35 cellular contexts compared by ENCODE assay signal in genomic region chr1:10438677-10439163, GRCh38. TPM values are rescaled to one million over a fixed set of nuclear protein-coding genes. Genes with fewer than 3 reads are reported as not detected.
DNase-seq lines count a peak whose midpoint lies in the region; ATAC-seq, FAIRE-seq and TF ChIP-seq lines count a peak whose summit lies in the region.
"Had no signal": no experiment of that assay in that cellular context is flagged by ENCODE, and none has a peak within 500 bp of the region (broad histone marks: within the 10 kb centered on the region; RNA-seq: fewer than 3 reads in every experiment).

No MANE protein-coding gene starts in this region.

- no peaks in the 10 kb centered on the region for H3K79me2 ChIP-seq in HepG2 (ENCODE audit: insufficient read depth, low read length)
- H3K79me2 ChIP-seq: parathyroid adenoma had no signal

- CTCF ChIA-PET in HepG2 (lab: Yijun Ruan, JAX; ENCODE audit: low intra/inter-chr PET ratio, low total read pairs): no interaction called here

- 0 out of 2 replicates have a peak overlapping the region, but pooled peaks have one; percentile 4 for H3K9ac ChIP-seq in HepG2 (ENCODE audit: insufficient read depth, low read depth, low read length)
- H3K9ac ChIP-seq: neural progenitor cell, parathyroid adenoma, SK-N-SH had no signal

- no TSS peak for BruUV-seq in HepG2 (replicated peaks; lab: Mats Ljungman, UMichigan)

- H3K27me3 ChIP-seq in SJSA1 (replicated peaks) (no peaks in the 10 kb centered on the region), HepG2 (ENCODE audit: control insufficient read depth in 1 of 2, insufficient read depth in 2 of 2, low read length in 2 of 2) (no peaks in the 10 kb centered on the region), sigmoid colon (no peaks in the 10 kb centered on the region)
- H3K27me3 ChIP-seq: ascending aorta, cardiac muscle cell, colonic mucosa, neural progenitor cell, testis, uterus had no signal

- no peak for TF ChIP-seq CTCF in HepG2 (CRISPR knock-in tag; IDR thresholded peaks at IDR 0.05)
- no peak for TF ChIP-seq CTCF in sigmoid colon (IDR thresholded peaks at IDR 0.05)

- in situ Hi-C loops in HepG2 (cut with HindIII; ENCODE audit: extremely low pct_ligation_motif_present, low pct_unique_long_range_greater_than_20kb): no loop called here

- intact Hi-C loops in HepG2 (cut with micrococcal nuclease; ENCODE audit: unreplicated experiment): no loop called here
- intact Hi-C loops in sigmoid colon (cut with DNase I): no loop called here

- no peaks in the 10 kb centered on the region for H4K20me1 ChIP-seq in HepG2 (ENCODE audit: insufficient read depth, low read length)

- FAIRE-seq in HepG2 (lab: Jason Lieb, UNC): peak; percentile 62
- FAIRE-seq: H1 had no signal

- peaks cover 15% of the 10 kb centered on the region for H3K4me1 ChIP-seq in SJSA1 (replicated peaks)
- H3K4me1 ChIP-seq in HepG2 (ENCODE audit: insufficient read depth, low read length): peaks cover 39% of the 10 kb centered on the region
- no peaks in the 10 kb centered on the region for H3K4me1 ChIP-seq in sigmoid colon
- H3K4me1 ChIP-seq: ascending aorta, colonic mucosa, neural progenitor cell, parathyroid adenoma, uterus had no signal

- POLR2A ChIA-PET in HepG2 (lab: Yijun Ruan, JAX): no interaction called here

- H3K4me3 ChIP-seq in SJSA1: no peak overlapping the region
- H3K4me3 ChIP-seq in HepG2 (replicated peaks in 1 of 3; ENCODE audit: insufficient read depth in 1 of 3, low read depth in 2 of 3, low read length in 3 of 3): no peak overlapping the region
- no peak overlapping the region for H3K4me3 ChIP-seq in sigmoid colon
- H3K4me3 ChIP-seq: ascending aorta, cardiac muscle cell, colonic mucosa, neural progenitor cell, smooth muscle cell, testis, uterus had no signal

- H3K27ac ChIP-seq in SJSA1: no peak overlapping the region
- peak overlapping the region; percentile 28 for H3K27ac ChIP-seq in HepG2 (ENCODE audit: extremely low read length, insufficient read depth, low read length)
- H3K27ac ChIP-seq in sigmoid colon: no peak overlapping the region
- H3K27ac ChIP-seq: ascending aorta, cardiac muscle cell, colonic mucosa, neural progenitor cell, parathyroid adenoma, RWPE1, uterus had no signal

- peak; percentile 85 for ATAC-seq in HepG2
- no peak for ATAC-seq in SK-N-SH treated with all-trans-retinoic acid at 6 μM for 48 hours
- ATAC-seq: activated CD4-positive, CD25-positive, alpha-beta regulatory T cell treated with anti-CD3 and anti-CD28 coated beads, Interleukin-2, amount 50 U/mL, for 24 hours; activated CD8-positive, alpha-beta memory T cell treated with anti-CD3 and anti-CD28 coated beads, Interleukin-2, amount 10 ng/mL, durations not matched to agents 7 days and 5 days; activated T-cell treated with anti-CD3 and anti-CD28 coated beads, Interleukin-2, amount 50 U/mL, for 4 hours; CD8-positive, alpha-beta T cell; T-helper 17 cell had no signal

- no peak for TF ChIP-seq POLR2A in HepG2 (IDR thresholded peaks at IDR 0.05; ENCODE audit: insufficient read depth in 1 of 2, low read depth in 2 of 2, low read length in 2 of 2)
- TF ChIP-seq POLR2A in sigmoid colon (IDR thresholded peaks at IDR 0.05): no peak

- DNase-seq in NCI-H1436 (lab: John Stamatoyannopoulos, UW) (peak; percentile 14), NCI-H1436 treated with DMSO at 0.1 percent for 48 hours (lab: John Stamatoyannopoulos, UW) (no peak), HT-29 (ENCODE audit: low spot score) (peak; percentile 4), SJSA1 (ENCODE audit: low read depth in 1 of 2, low spot score in 2 of 2) (peak; percentile 57 to 61), HepG2 (ENCODE audit: low spot score) (peak; percentile 42), sigmoid colon (no peak), NCI-H748 (lab: John Stamatoyannopoulos, UW; ENCODE audit: unreplicated experiment) (no peak)
- DNase-seq: 8988T; activated CD4-positive, alpha-beta T cell treated with anti-CD3 and anti-CD28 coated beads, Interleukin-2, amount 50 U/mL, for 4 hours; activated CD8-positive, alpha-beta memory T cell treated with anti-CD3 and anti-CD28 coated beads, Interleukin-2, amount 10 ng/mL, durations not matched to agents 7 days and 5 days; activated gamma-delta T cell treated with Interleukin-2 at 50 U/mL for 16 hours; activated naive CD8-positive, alpha-beta T cell treated with anti-CD3 and anti-CD28 coated beads, Interleukin-2, amount 10 ng/mL, durations not matched to agents 7 days and 5 days; activated T-cell treated with anti-CD3 and anti-CD28 coated beads, Interleukin-2, amount 50 U/mL, for 4 hours; CD8-positive, alpha-beta T cell; colonic mucosa; effector CD4-positive, alpha-beta T cell; EL; hypothalamus; mesendoderm; NCI-H187; retina; SK-N-SH; stimulated activated naive CD4-positive, alpha-beta T cell treated with Interleukin-2 at 50 U/mL for 16 hours; T-helper 17 cell; testis; uterus had no signal

- H3K36me3 ChIP-seq in SJSA1 (0 out of 2 replicates have a peak, but pooled peaks cover 3% of the 10 kb centered on the region), HepG2 (replicated peaks in 1 of 2; ENCODE audit: control insufficient read depth in 1 of 2, insufficient read depth in 2 of 2, low read length in 2 of 2) (peaks cover 0 to 3% of the 10 kb centered on the region in 2 experiments; a peak in 1 of 5 replicates), sigmoid colon (peaks cover 0 to 6% (median 0%) of the 10 kb centered on the region in 4 donors)
- H3K36me3 ChIP-seq: ascending aorta, cardiac muscle cell, colonic mucosa, neural progenitor cell, uterus had no signal

- 36% methylated on average over 7 of the region's 7 CpGs for WGBS in HepG2 (ENCODE audit: low lambda C conversion rate)
- 45 to 62% methylated on average over 7 of the region's 7 CpGs for WGBS in sigmoid colon, 2 donors

- TF ChIP-seq EP300 in HepG2 (IDR thresholded peaks at IDR 0.05; ENCODE audit: low read depth in 2 of 2, low read length in 2 of 2): no peak
- TF ChIP-seq EP300 in HepG2 (CRISPR knock-in tag; IDR thresholded peaks at IDR 0.05; ENCODE audit: borderline replicate concordance): no peak
- no peak for TF ChIP-seq EP300 in sigmoid colon (IDR thresholded peaks at IDR 0.05)

- no peak for TF ChIP-seq RAD21 in HepG2 (CRISPR knock-in tag; IDR thresholded peaks at IDR 0.05)

- H2AFZ ChIP-seq in HepG2 (ENCODE audit: low read length): no peak overlapping the region
- H2AFZ ChIP-seq: neural progenitor cell, parathyroid adenoma had no signal

- H3K4me2 ChIP-seq in HepG2 (ENCODE audit: low read depth, low read length): peak overlapping the region; percentile 29
- H3K4me2 ChIP-seq: neural progenitor cell, SK-N-SH, smooth muscle cell had no signal

- H3K9me3 ChIP-seq in SJSA1 (replicated peaks) (no peaks in the 10 kb centered on the region), HepG2 (ENCODE audit: low read length) (no peaks in the 10 kb centered on the region), sigmoid colon (no peaks in the 10 kb centered on the region)
- H3K9me3 ChIP-seq: ascending aorta, colonic mucosa, SK-N-SH, testis, uterus had no signal

RNA-seq across cellular contexts. Expression of gene CENPS, which starts 8.5 kb away (rescaled TPM):
- total RNA-seq in HT-29 (2014; rRNA removed; shearing (Covaris generic)): 10.0 and 11.1 TPM in 2 replicates
- 4.9 and 14.6 TPM in 2 replicates for total RNA-seq in SJSA1 (2014; rRNA removed; shearing (Covaris generic))
- total RNA-seq in HepG2 (2016; rRNA removed; fragmentation: Illumina TruSeq; extraction: Trizol) (22.0 and 24.9 TPM in 2 replicates), sigmoid colon (10 to 100 TPM in 2 of 4 donors, 1 to 10 TPM in 2; 2.8 to 15.0 (median 10.7) TPM)
- 32.3 and 41.2 TPM in 2 replicates for total RNA-seq in HepG2 (2016; cell fraction: cytosol; rRNA removed; fragmentation: Illumina TruSeq; extraction: Trizol; ENCODE audit: low read depth)
- total RNA-seq in HepG2 (2016; cell fraction: insoluble cytoplasmic fraction; rRNA removed; fragmentation: Illumina TruSeq; extraction: Trizol): 18.1 and 23.2 TPM in 2 replicates
- total RNA-seq in HepG2 (2016; cell fraction: membrane; rRNA removed; fragmentation: Illumina TruSeq; extraction: Trizol): 41.4 and 43.7 TPM in 2 replicates
- 8.1 and 10.8 TPM in 2 replicates for total RNA-seq in HepG2 (2016; cell fraction: nucleus; rRNA removed; fragmentation: Illumina TruSeq; extraction: Trizol)
- polyA plus RNA-seq in HepG2 (2011; rRNA removed) (2.9 and 3.3 TPM in 2 replicates), sigmoid colon (10 to 100 TPM; 16.8 to 22.2 (median 20.1) TPM)
- polyA plus RNA-seq in HepG2 (2011; cell fraction: cytosol; rRNA removed): 3.8 and 4.5 TPM in 2 replicates
- polyA plus RNA-seq in HepG2 (2011; cell fraction: nucleus; rRNA removed): 2.8 and 3.7 TPM in 2 replicates
- 5.0 and 10.5 TPM in 2 replicates for polyA plus RNA-seq in HepG2 (2012)
- polyA plus RNA-seq in HepG2 (2016; cell fraction: cytosol; fragmentation: Illumina TruSeq; extraction: Trizol; ENCODE audit: low read depth): 49.6 and 69.4 TPM in 2 replicates
- polyA plus RNA-seq in HepG2 (2016; cell fraction: insoluble cytoplasmic fraction; fragmentation: Illumina TruSeq; extraction: Trizol; ENCODE audit: low read depth): 33.2 and 38.1 TPM in 2 replicates
- 55.5 and 60.0 TPM in 2 replicates for polyA plus RNA-seq in HepG2 (2016; cell fraction: membrane; fragmentation: Illumina TruSeq; extraction: Trizol; ENCODE audit: low read depth)
- 17.3 and 17.4 TPM in 2 replicates for polyA plus RNA-seq in HepG2 (2016; cell fraction: nucleus; fragmentation: Illumina TruSeq; extraction: Trizol; ENCODE audit: insufficient read depth, low read depth)
- 5.9 and 8.9 TPM in 2 replicates for polyA minus RNA-seq in HepG2 (2011; rRNA and poly(A)+ RNA removed; ENCODE audit: low replicate concordance)
- 1.5 and 2.0 TPM in 2 replicates for polyA minus RNA-seq in HepG2 (2011; cell fraction: cytosol; rRNA and poly(A)+ RNA removed)
- polyA minus RNA-seq in HepG2 (2011; cell fraction: nucleus; rRNA and poly(A)+ RNA removed): 1.0 and 3.9 TPM in 2 replicates
- total RNA-seq: ascending aorta had no signal

RNA-seq across cellular contexts. Expression of gene CORT, which starts 11.1 kb away (rescaled TPM):
- 0.23 TPM in 1 of 2 replicates, not detected in the other for total RNA-seq in HT-29 (2014; rRNA removed; shearing (Covaris generic))
- 1.7 TPM in 1 of 2 replicates, not detected in the other for total RNA-seq in SJSA1 (2014; rRNA removed; shearing (Covaris generic))
- total RNA-seq in HepG2 (2016; rRNA removed; fragmentation: Illumina TruSeq; extraction: Trizol) (0.62 TPM in 1 of 2 replicates, not detected in the other), sigmoid colon (1 to 10 TPM in 2 of 4 donors, under 1 TPM in 1, not detected in 1; 0.71 to 1.4 (median 1.1) TPM)
- not detected in 2 replicates for total RNA-seq in HepG2 (2016; cell fraction: cytosol; rRNA removed; fragmentation: Illumina TruSeq; extraction: Trizol; ENCODE audit: low read depth)
- 0.61 TPM in 1 of 2 replicates, not detected in the other for total RNA-seq in HepG2 (2016; cell fraction: insoluble cytoplasmic fraction; rRNA removed; fragmentation: Illumina TruSeq; extraction: Trizol)
- total RNA-seq in HepG2 (2016; cell fraction: membrane; rRNA removed; fragmentation: Illumina TruSeq; extraction: Trizol): 0.15 and 0.21 TPM in 2 replicates
- 0.78 and 1.1 TPM in 2 replicates for total RNA-seq in HepG2 (2016; cell fraction: nucleus; rRNA removed; fragmentation: Illumina TruSeq; extraction: Trizol)
- polyA plus RNA-seq in HepG2 (2011; rRNA removed) (0.08 and 0.11 TPM in 2 replicates), sigmoid colon (1 to 10 TPM in 1 of 3 donors, under 1 TPM in 2; 0.42 to 1.2 (median 0.69) TPM)
- polyA plus RNA-seq in HepG2 (2011; cell fraction: cytosol; rRNA removed): 0.08 and 0.09 TPM in 2 replicates
- 0.24 and 0.29 TPM in 2 replicates for polyA plus RNA-seq in HepG2 (2011; cell fraction: nucleus; rRNA removed)
- 0.31 and 0.40 TPM in 2 replicates for polyA plus RNA-seq in HepG2 (2012)
- polyA plus RNA-seq in HepG2 (2016; cell fraction: cytosol; fragmentation: Illumina TruSeq; extraction: Trizol; ENCODE audit: low read depth): 0.11 and 0.46 TPM in 2 replicates
- 0.50 TPM in 1 of 2 replicates, not detected in the other for polyA plus RNA-seq in HepG2 (2016; cell fraction: insoluble cytoplasmic fraction; fragmentation: Illumina TruSeq; extraction: Trizol; ENCODE audit: low read depth)
- 0.21 and 0.36 TPM in 2 replicates for polyA plus RNA-seq in HepG2 (2016; cell fraction: membrane; fragmentation: Illumina TruSeq; extraction: Trizol; ENCODE audit: low read depth)
- 0.81 and 1.9 TPM in 2 replicates for polyA plus RNA-seq in HepG2 (2016; cell fraction: nucleus; fragmentation: Illumina TruSeq; extraction: Trizol; ENCODE audit: insufficient read depth, low read depth)
- not detected in 2 replicates for polyA minus RNA-seq in HepG2 (2011; rRNA and poly(A)+ RNA removed; ENCODE audit: low replicate concordance)
- polyA minus RNA-seq in HepG2 (2011; cell fraction: cytosol; rRNA and poly(A)+ RNA removed): not detected in 2 replicates
- polyA minus RNA-seq in HepG2 (2011; cell fraction: nucleus; rRNA and poly(A)+ RNA removed): 0.39 TPM in 1 of 2 replicates, not detected in the other
- total RNA-seq: ascending aorta, smooth muscle cell had no signal
- polyA plus RNA-seq: smooth muscle cell had no signal

RNA-seq across cellular contexts. Expression of gene DFFA, which starts 33.6 kb away (rescaled TPM):
- total RNA-seq in HT-29 (2014; rRNA removed; shearing (Covaris generic)): 41.2 and 43.2 TPM in 2 replicates
- 40.6 and 45.7 TPM in 2 replicates for total RNA-seq in SJSA1 (2014; rRNA removed; shearing (Covaris generic))
- total RNA-seq in HepG2 (2016; rRNA removed; fragmentation: Illumina TruSeq; extraction: Trizol): 33.9 and 44.6 TPM in 2 replicates
- total RNA-seq in HepG2 (2016; cell fraction: cytosol; rRNA removed; fragmentation: Illumina TruSeq; extraction: Trizol; ENCODE audit: low read depth): 8.8 and 9.5 TPM in 2 replicates
- total RNA-seq in HepG2 (2016; cell fraction: insoluble cytoplasmic fraction; rRNA removed; fragmentation: Illumina TruSeq; extraction: Trizol): 34.8 and 45.3 TPM in 2 replicates
- total RNA-seq in HepG2 (2016; cell fraction: membrane; rRNA removed; fragmentation: Illumina TruSeq; extraction: Trizol): 18.7 and 19.6 TPM in 2 replicates
- 14.0 and 17.3 TPM in 2 replicates for total RNA-seq in HepG2 (2016; cell fraction: nucleus; rRNA removed; fragmentation: Illumina TruSeq; extraction: Trizol)
- polyA plus RNA-seq in HepG2 (2011; rRNA removed): 16.5 and 16.6 TPM in 2 replicates
- 12.9 and 13.7 TPM in 2 replicates for polyA plus RNA-seq in HepG2 (2011; cell fraction: cytosol; rRNA removed)
- 5.9 and 7.7 TPM in 2 replicates for polyA plus RNA-seq in HepG2 (2011; cell fraction: nucleus; rRNA removed)
- 10.7 and 12.2 TPM in 2 replicates for polyA plus RNA-seq in HepG2 (2012)
- 6.5 and 6.7 TPM in 2 replicates for polyA plus RNA-seq in HepG2 (2016; cell fraction: cytosol; fragmentation: Illumina TruSeq; extraction: Trizol; ENCODE audit: low read depth)
- 32.4 and 33.3 TPM in 2 replicates for polyA plus RNA-seq in HepG2 (2016; cell fraction: insoluble cytoplasmic fraction; fragmentation: Illumina TruSeq; extraction: Trizol; ENCODE audit: low read depth)
- polyA plus RNA-seq in HepG2 (2016; cell fraction: membrane; fragmentation: Illumina TruSeq; extraction: Trizol; ENCODE audit: low read depth): 10.4 and 10.6 TPM in 2 replicates
- 20.0 and 20.1 TPM in 2 replicates for polyA plus RNA-seq in HepG2 (2016; cell fraction: nucleus; fragmentation: Illumina TruSeq; extraction: Trizol; ENCODE audit: insufficient read depth, low read depth)
- polyA minus RNA-seq in HepG2 (2011; rRNA and poly(A)+ RNA removed; ENCODE audit: low replicate concordance): 36.7 and 57.5 TPM in 2 replicates
- 10.2 and 11.0 TPM in 2 replicates for polyA minus RNA-seq in HepG2 (2011; cell fraction: cytosol; rRNA and poly(A)+ RNA removed)
- polyA minus RNA-seq in HepG2 (2011; cell fraction: nucleus; rRNA and poly(A)+ RNA removed): 11.3 and 12.9 TPM in 2 replicates
- 10 to 100 TPM; 16.4 to 22.4 (median 20.3) TPM for total RNA-seq in sigmoid colon
- polyA plus RNA-seq in sigmoid colon: 10 to 100 TPM in 2 of 3 donors, 1 to 10 TPM in 1; 9.6 to 24.6 (median 12.9) TPM

RNA-seq across cellular contexts. Expression of gene PEX14, which starts 36.0 kb away (rescaled TPM):
- total RNA-seq in HT-29 (2014; rRNA removed; shearing (Covaris generic)): 22.2 and 26.6 TPM in 2 replicates
- 13.8 and 14.0 TPM in 2 replicates for total RNA-seq in SJSA1 (2014; rRNA removed; shearing (Covaris generic))
- total RNA-seq in HepG2 (2016; rRNA removed; fragmentation: Illumina TruSeq; extraction: Trizol) (5.9 and 9.9 TPM in 2 replicates), sigmoid colon (10 to 100 TPM; 11.2 to 19.1 (median 16.1) TPM)
- 5.4 and 5.5 TPM in 2 replicates for total RNA-seq in HepG2 (2016; cell fraction: cytosol; rRNA removed; fragmentation: Illumina TruSeq; extraction: Trizol; ENCODE audit: low read depth)
- total RNA-seq in HepG2 (2016; cell fraction: insoluble cytoplasmic fraction; rRNA removed; fragmentation: Illumina TruSeq; extraction: Trizol): 6.0 and 11.1 TPM in 2 replicates
- 6.6 and 8.1 TPM in 2 replicates for total RNA-seq in HepG2 (2016; cell fraction: membrane; rRNA removed; fragmentation: Illumina TruSeq; extraction: Trizol)
- 11.8 and 16.0 TPM in 2 replicates for total RNA-seq in HepG2 (2016; cell fraction: nucleus; rRNA removed; fragmentation: Illumina TruSeq; extraction: Trizol)
- polyA plus RNA-seq in HepG2 (2011; rRNA removed) (6.3 and 6.5 TPM in 2 replicates), sigmoid colon (10 to 100 TPM in 2 of 3 donors, 1 to 10 TPM in 1; 8.3 to 23.3 (median 10.8) TPM)
- 5.8 and 7.7 TPM in 2 replicates for polyA plus RNA-seq in HepG2 (2011; cell fraction: cytosol; rRNA removed)
- polyA plus RNA-seq in HepG2 (2011; cell fraction: nucleus; rRNA removed): 22.7 and 25.4 TPM in 2 replicates
- 10.8 and 15.1 TPM in 2 replicates for polyA plus RNA-seq in HepG2 (2012)
- polyA plus RNA-seq in HepG2 (2016; cell fraction: cytosol; fragmentation: Illumina TruSeq; extraction: Trizol; ENCODE audit: low read depth): 3.9 and 4.0 TPM in 2 replicates
- polyA plus RNA-seq in HepG2 (2016; cell fraction: insoluble cytoplasmic fraction; fragmentation: Illumina TruSeq; extraction: Trizol; ENCODE audit: low read depth): 8.3 and 10.4 TPM in 2 replicates
- 5.7 and 6.2 TPM in 2 replicates for polyA plus RNA-seq in HepG2 (2016; cell fraction: membrane; fragmentation: Illumina TruSeq; extraction: Trizol; ENCODE audit: low read depth)
- 25.5 and 27.0 TPM in 2 replicates for polyA plus RNA-seq in HepG2 (2016; cell fraction: nucleus; fragmentation: Illumina TruSeq; extraction: Trizol; ENCODE audit: insufficient read depth, low read depth)
- polyA minus RNA-seq in HepG2 (2011; rRNA and poly(A)+ RNA removed; ENCODE audit: low replicate concordance): 7.0 and 10.1 TPM in 2 replicates
- 5.2 and 5.5 TPM in 2 replicates for polyA minus RNA-seq in HepG2 (2011; cell fraction: cytosol; rRNA and poly(A)+ RNA removed)
- polyA minus RNA-seq in HepG2 (2011; cell fraction: nucleus; rRNA and poly(A)+ RNA removed): 15.8 and 20.3 TPM in 2 replicates

RNA-seq across cellular contexts. Expression of gene PGD, which starts 39.9 kb away (rescaled TPM):
- total RNA-seq in HT-29 (2014; rRNA removed; shearing (Covaris generic)): 95.6 and 97.1 TPM in 2 replicates
- 44.6 and 55.6 TPM in 2 replicates for total RNA-seq in SJSA1 (2014; rRNA removed; shearing (Covaris generic))
- total RNA-seq in HepG2 (2016; rRNA removed; fragmentation: Illumina TruSeq; extraction: Trizol) (210 and 242 TPM in 2 replicates), sigmoid colon (10 to 100 TPM; 30.6 to 44.2 (median 36.9) TPM)
- 63.5 and 72.1 TPM in 2 replicates for total RNA-seq in HepG2 (2016; cell fraction: cytosol; rRNA removed; fragmentation: Illumina TruSeq; extraction: Trizol; ENCODE audit: low read depth)
- 212 TPM in 2 replicates for total RNA-seq in HepG2 (2016; cell fraction: insoluble cytoplasmic fraction; rRNA removed; fragmentation: Illumina TruSeq; extraction: Trizol)
- 131 and 149 TPM in 2 replicates for total RNA-seq in HepG2 (2016; cell fraction: membrane; rRNA removed; fragmentation: Illumina TruSeq; extraction: Trizol)
- total RNA-seq in HepG2 (2016; cell fraction: nucleus; rRNA removed; fragmentation: Illumina TruSeq; extraction: Trizol): 134 TPM in 2 replicates
- polyA plus RNA-seq in HepG2 (2011; rRNA removed) (64.8 and 67.5 TPM in 2 replicates), sigmoid colon (100 to 1,000 TPM in 1 of 3 donors, 10 to 100 TPM in 2; 69.7 to 115 (median 71.0) TPM)
- 60.1 and 64.5 TPM in 2 replicates for polyA plus RNA-seq in HepG2 (2011; cell fraction: cytosol; rRNA removed)
- 37.3 and 39.4 TPM in 2 replicates for polyA plus RNA-seq in HepG2 (2011; cell fraction: nucleus; rRNA removed)
- 112 and 139 TPM in 2 replicates for polyA plus RNA-seq in HepG2 (2012)
- polyA plus RNA-seq in HepG2 (2016; cell fraction: cytosol; fragmentation: Illumina TruSeq; extraction: Trizol; ENCODE audit: low read depth): 80.6 and 88.6 TPM in 2 replicates
- polyA plus RNA-seq in HepG2 (2016; cell fraction: insoluble cytoplasmic fraction; fragmentation: Illumina TruSeq; extraction: Trizol; ENCODE audit: low read depth): 270 and 293 TPM in 2 replicates
- polyA plus RNA-seq in HepG2 (2016; cell fraction: membrane; fragmentation: Illumina TruSeq; extraction: Trizol; ENCODE audit: low read depth): 132 and 155 TPM in 2 replicates
- 206 and 219 TPM in 2 replicates for polyA plus RNA-seq in HepG2 (2016; cell fraction: nucleus; fragmentation: Illumina TruSeq; extraction: Trizol; ENCODE audit: insufficient read depth, low read depth)
- 119 and 158 TPM in 2 replicates for polyA minus RNA-seq in HepG2 (2011; rRNA and poly(A)+ RNA removed; ENCODE audit: low replicate concordance)
- 59.4 and 61.6 TPM in 2 replicates for polyA minus RNA-seq in HepG2 (2011; cell fraction: cytosol; rRNA and poly(A)+ RNA removed)
- polyA minus RNA-seq in HepG2 (2011; cell fraction: nucleus; rRNA and poly(A)+ RNA removed): 35.2 and 45.2 TPM in 2 replicates

Comparison
In these comparisons a context has a peak if more than half of its experiments do, and no peak if none do; other contexts are left out.
1. DNase-seq: peak in NCI-H1436 (single experiment), HT-29 (single experiment), SJSA1 (2 of 2) and HepG2 (single experiment); none in NCI-H1436 treated with DMSO at 0.1 percent for 48 hours (single experiment), sigmoid colon (single experiment) and NCI-H748 (single experiment).